12 cellular contexts compared by ENCODE assay signal in the genomic region with DNA sequence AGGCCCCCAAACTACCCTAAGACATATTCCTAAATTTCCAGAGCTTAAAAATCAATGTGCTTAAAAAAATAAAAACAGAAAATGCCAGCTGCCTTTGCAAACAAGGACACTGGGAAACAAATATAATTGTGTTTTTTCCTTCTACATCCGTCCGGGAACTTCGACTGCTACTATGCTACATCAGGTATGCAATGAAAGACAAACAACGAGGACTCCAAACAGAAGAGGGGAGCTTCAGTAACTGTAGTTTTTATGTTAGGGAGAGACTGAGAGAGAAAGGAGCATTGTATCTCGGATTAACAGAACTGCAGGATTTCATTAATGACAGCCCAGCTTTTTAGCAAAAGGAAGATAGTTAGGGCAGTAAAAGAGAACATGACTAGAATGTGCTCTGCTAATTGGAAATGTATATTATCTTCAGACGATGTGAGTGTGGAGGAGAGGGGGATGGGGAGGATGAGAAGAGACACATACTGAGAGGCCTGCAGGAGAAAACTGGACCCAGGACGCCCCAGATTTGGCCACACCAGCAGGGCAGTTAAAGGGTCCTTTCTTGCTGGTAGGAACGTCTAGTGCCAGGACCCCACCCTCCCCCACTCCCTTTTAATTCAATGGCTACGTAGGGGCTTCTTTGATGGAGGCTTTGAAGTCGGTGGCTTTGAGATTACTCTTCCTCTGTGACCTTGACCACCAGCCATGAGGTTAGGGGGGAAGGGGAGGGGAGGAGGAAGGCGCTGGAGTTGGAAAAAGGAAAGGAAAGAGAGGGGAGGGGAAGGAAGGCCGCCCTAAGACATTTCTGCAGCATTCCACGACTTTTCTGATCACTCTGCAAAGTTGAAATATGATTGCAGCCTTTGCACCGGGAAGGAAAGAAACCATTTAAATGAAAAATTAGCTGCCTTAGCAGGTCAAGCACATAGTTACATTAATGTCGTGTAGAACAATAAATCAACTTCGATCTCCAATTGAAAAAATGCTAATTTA.
DNase-seq lines count a peak whose midpoint lies in the region; ATAC-seq, FAIRE-seq and TF ChIP-seq lines count a peak whose summit lies in the region.
"Had no signal": no experiment of that assay in that cellular context is flagged by ENCODE, and none has a peak within 500 bp of the region (broad histone marks: within the 10 kb centered on the region; RNA-seq: fewer than 3 reads in every experiment).

No MANE protein-coding gene starts in this region.

- ATAC-seq in HG03108 (IDR thresholded peaks at IDR 0.05; ENCODE audit: unreplicated experiment) = no peak
- ATAC-seq in HG03139 (IDR thresholded peaks at IDR 0.05; ENCODE audit: unreplicated experiment) = no peak

- TF ChIP-seq POLR2A in sigmoid colon (IDR thresholded peaks at IDR 0.05) (no peak), GM12891 (IDR thresholded peaks at IDR 0.05; ENCODE audit: low read depth, low read length) (no peak)

- no peaks in the 10 kb centered on the region for H3K27me3 Mint-ChIP-seq in HFFc6 (ENCODE audit: insufficient read depth)

- in situ Hi-C loops in brain microvascular endothelial cell (cut with HindIII; ENCODE audit: low pct_ligation_motif_present, low sequenced_read_pairs) = no loop called here

- 23 to 36% methylated on average over 16 of the region's 16 CpGs for WGBS in sigmoid colon, 2 donors

- TF ChIP-seq EP300 in sigmoid colon (IDR thresholded peaks at IDR 0.05) = no peak

- H3K27me3 ChIP-seq in brain microvascular endothelial cell (replicated peaks) = no peaks in the 10 kb centered on the region
- H3K27me3 ChIP-seq in sigmoid colon = no peaks in the 10 kb centered on the region
- H3K27me3 ChIP-seq: BLaER1 had no signal

- DNase-seq in GM03348 (ENCODE audit: low spot score) (peak; percentile 5), brain microvascular endothelial cell (no peak), iPS-NIHi11 (ENCODE audit: low spot score) (peak; percentile 35), sigmoid colon (no peak), GM12891 (ENCODE audit: insufficient read length, low spot score) (no peak), HFFc6 (no peak)
- DNase-seq: left lung had no signal

- no peak for FAIRE-seq in GM12891 (lab: Jason Lieb, UNC)

- TF ChIP-seq CTCF in brain microvascular endothelial cell (IDR thresholded peaks at IDR 0.05; ENCODE audit: low read depth, low read length, missing control alignments) (no peak), sigmoid colon (IDR thresholded peaks at IDR 0.05) (no peak), HFFc6 (IDR thresholded peaks at IDR 0.05) (no peak)

- H3K9me3 Mint-ChIP-seq in HFFc6 = no peaks in the 10 kb centered on the region
- H3K9me3 Mint-ChIP-seq: activated T-helper 1 cell treated with anti-CD3 and anti-CD28 coated beads, Interleukin-12 subunit alpha, Interleukin-12 subunit beta, Interleukin-2, Interleukin-4 antibody, amounts not matched to agents 30 ng/mL and 10 ng/mL and 1 ng/mL, durations not matched to agents 14 hours and 24 hours and 36 hours had no signal

- intact Hi-C loops in sigmoid colon (cut with DNase I) = no loop called here

- H3K27ac Mint-ChIP-seq in HFFc6 = no peak overlapping the region
- H3K27ac Mint-ChIP-seq: activated T-helper 1 cell treated with anti-CD3 and anti-CD28 coated beads, Interleukin-12 subunit alpha, Interleukin-12 subunit beta, Interleukin-2, Interleukin-4 antibody, amounts not matched to agents 30 ng/mL and 10 ng/mL and 1 ng/mL, durations not matched to agents 14 hours and 24 hours and 36 hours had no signal

- no peaks in the 10 kb centered on the region for H3K36me3 Mint-ChIP-seq in HFFc6 (ENCODE audit: low read depth)

- H3K36me3 ChIP-seq in brain microvascular endothelial cell (replicated peaks) (no peaks in the 10 kb centered on the region), sigmoid colon (no peaks in the 10 kb centered on the region)
- H3K36me3 ChIP-seq: BLaER1, left lung had no signal

- no peak overlapping the region for H3K4me3 Mint-ChIP-seq in HFFc6
- H3K4me3 Mint-ChIP-seq: activated T-helper 1 cell treated with anti-CD3 and anti-CD28 coated beads, Interleukin-12 subunit alpha, Interleukin-12 subunit beta, Interleukin-2, Interleukin-4 antibody, amounts not matched to agents 30 ng/mL and 10 ng/mL and 1 ng/mL, durations not matched to agents 14 hours and 24 hours and 36 hours had no signal

- H3K4me1 ChIP-seq in sigmoid colon = peaks cover 0 to 22% (median 14%) of the 10 kb centered on the region in 4 donors
- H3K4me1 ChIP-seq: BLaER1 had no signal

- H3K27ac ChIP-seq in brain microvascular endothelial cell (no peak overlapping the region), sigmoid colon (peak overlapping the region in 2 of 4 donors; percentile 54 to 55)
- H3K27ac ChIP-seq: BLaER1, HL-60, left lung had no signal

- no peaks in the 10 kb centered on the region for H3K9me3 ChIP-seq in sigmoid colon
- H3K9me3 ChIP-seq: BLaER1, left lung had no signal

- H3K4me3 ChIP-seq in brain microvascular endothelial cell (ENCODE audit: low read depth, low read length) (peak overlapping the region; percentile 39), sigmoid colon (peak overlapping the region in 3 of 4 donors; percentile 37 to 44 (median 38))
- H3K4me3 ChIP-seq: BLaER1 had no signal

- H3K4me1 Mint-ChIP-seq in HFFc6 (ENCODE audit: low read depth) = peaks cover 29% of the 10 kb centered on the region

TF ChIP-seq in GM12891, 5 proteins besides CTCF, POLR2A, EP300 and RAD21:
- TF ChIP-seq PAX5 (IDR thresholded peaks at IDR 0.05; ENCODE audit: insufficient read depth, low read length, severe bottlenecking) (no peak), POLR2AphosphoS5 (IDR thresholded peaks at IDR 0.05; ENCODE audit: low read depth, low read length) (no peak), TAF1 (IDR thresholded peaks at IDR 0.05; ENCODE audit: low read depth, low read length) (no peak), SPI1 (IDR thresholded peaks at IDR 0.05; ENCODE audit: low read depth, low read length) (no peak), POU2F2 (IDR thresholded peaks at IDR 0.05; ENCODE audit: low read depth, low read length) (no peak)

Comparison
In these comparisons a context has a peak if more than half of its experiments do, and no peak if none do; other contexts are left out.
1. DNase-seq: peak in GM03348 (single experiment) and iPS-NIHi11 (single experiment); none in brain microvascular endothelial cell (single experiment), sigmoid colon (single experiment), GM12891 (single experiment) and HFFc6 (single experiment).